Comparison of ENCODE assay signal across 13 cellular contexts in genomic region chr2:196162586-196163180, GRCh38. TPM values are rescaled to one million over a fixed set of nuclear protein-coding genes. Genes with fewer than 3 reads are reported as not detected.
A peak's percentile ranks its signal among the peaks of the same experiment; 100 is the strongest.
DNase-seq lines count a peak whose midpoint lies in the region; ATAC-seq, FAIRE-seq and TF ChIP-seq lines count a peak whose summit lies in the region.
"Had no signal": no experiment of that assay in that cellular context is flagged by ENCODE, and none has a peak within 500 bp of the region (broad histone marks: within the 10 kb centered on the region; RNA-seq: fewer than 3 reads in every experiment).

No MANE protein-coding gene starts in this region.

- H3K36me3 Mint-ChIP-seq in activated CD4-positive, alpha-beta T cell treated with anti-CD3 and anti-CD28 coated beads, Interleukin-2, amount 10 ng/mL, durations not matched to agents 24 days and 14 days (ENCODE audit: low read depth) = peaks cover 66% of the 10 kb centered on the region
- H3K36me3 Mint-ChIP-seq in astrocyte (ENCODE audit: low read depth, unreplicated experiment) = peaks cover 6% of the 10 kb centered on the region
- H3K36me3 Mint-ChIP-seq in stimulated activated memory B cell treated with anti-CD40 and anti-IgM and Interleukin-4, amounts not matched to agents 10 μg/mL and 1 μg/mL and 100 μg/mL, for 72 hours = peaks cover 67% of the 10 kb centered on the region

- no peak overlapping the region for H3K9ac ChIP-seq in KMS-11
- no peak overlapping the region for H3K9ac ChIP-seq in astrocyte (ENCODE audit: low read length)

- no peak for FAIRE-seq in astrocyte (lab: Jason Lieb, UNC)
- FAIRE-seq: A204.1 had no signal

- intact Hi-C loops in activated CD4-positive, alpha-beta T cell treated with anti-CD3 and anti-CD28 coated beads, Interleukin-2, amount 10 ng/mL, durations not matched to agents 24 days and 14 days (cut with micrococcal nuclease) = loop anchor here (1.0 to 10.0 kb wide), 4 partner anchors 19 to 1052 kb away; no protein-coding TSS in a partner anchor

- H3K9me3 ChIP-seq in astrocyte (ENCODE audit: insufficient read depth, low read depth, low read length) = no peaks in the 10 kb centered on the region

- ATAC-seq in stimulated activated memory B cell treated with anti-CD40 and anti-IgM and Interleukin-4, amounts not matched to agents 10 μg/mL and 1 μg/mL and 100 μg/mL, for 72 hours = no peak
- no peak for ATAC-seq in SK-N-SH treated with all-trans-retinoic acid at 6 μM for 48 hours
- ATAC-seq in GM18498 (IDR thresholded peaks at IDR 0.05; ENCODE audit: unreplicated experiment) = no peak

- peaks cover 61% of the 10 kb centered on the region for H3K4me1 Mint-ChIP-seq in activated CD4-positive, alpha-beta T cell treated with anti-CD3 and anti-CD28 coated beads, Interleukin-2, amount 10 ng/mL, durations not matched to agents 24 days and 14 days
- H3K4me1 Mint-ChIP-seq in astrocyte (ENCODE audit: low read depth, unreplicated experiment) = peaks cover 44% of the 10 kb centered on the region
- H3K4me1 Mint-ChIP-seq in stimulated activated memory B cell treated with anti-CD40 and anti-IgM and Interleukin-4, amounts not matched to agents 10 μg/mL and 1 μg/mL and 100 μg/mL, for 72 hours = peaks cover 65% of the 10 kb centered on the region

- no peaks in the 10 kb centered on the region for H3K9me3 Mint-ChIP-seq in activated CD4-positive, alpha-beta T cell treated with anti-CD3 and anti-CD28 coated beads, Interleukin-2, amount 10 ng/mL, durations not matched to agents 24 days and 14 days
- H3K9me3 Mint-ChIP-seq in astrocyte (ENCODE audit: unreplicated experiment) = no peaks in the 10 kb centered on the region
- H3K9me3 Mint-ChIP-seq in stimulated activated memory B cell treated with anti-CD40 and anti-IgM and Interleukin-4, amounts not matched to agents 10 μg/mL and 1 μg/mL and 100 μg/mL, for 72 hours = no peaks in the 10 kb centered on the region

- peak overlapping the region; percentile 88 for H3K27ac Mint-ChIP-seq in activated CD4-positive, alpha-beta T cell treated with anti-CD3 and anti-CD28 coated beads, Interleukin-2, amount 10 ng/mL, durations not matched to agents 24 days and 14 days
- H3K27ac Mint-ChIP-seq in astrocyte (ENCODE audit: unreplicated experiment) = peak overlapping the region; percentile 69
- H3K27ac Mint-ChIP-seq in stimulated activated memory B cell treated with anti-CD40 and anti-IgM and Interleukin-4, amounts not matched to agents 10 μg/mL and 1 μg/mL and 100 μg/mL, for 72 hours = peak overlapping the region; percentile 84

- H3K4me1 ChIP-seq in KMS-11 (ENCODE audit: low read depth, poor library complexity, severe bottlenecking) (peaks cover 100% of the 10 kb centered on the region), astrocyte (ENCODE audit: insufficient read depth, low read length) (peaks cover 33% of the 10 kb centered on the region)

- peaks cover 23% of the 10 kb centered on the region for H4K20me1 ChIP-seq in KMS-11 (ENCODE audit: insufficient read depth)
- no peaks in the 10 kb centered on the region for H4K20me1 ChIP-seq in astrocyte (ENCODE audit: insufficient read depth, low read length)

- H2AFZ ChIP-seq in KMS-11 (ENCODE audit: low read depth) = no peak overlapping the region
- no peak overlapping the region for H2AFZ ChIP-seq in astrocyte (ENCODE audit: low read depth, low read length)

- TF ChIP-seq CTCF in KMS-11 (conservative IDR thresholded peaks at IDR 0.05; ENCODE audit: low read depth, low read length) (no peak), astrocyte (IDR thresholded peaks at IDR 0.05; ENCODE audit: insufficient read depth, low read depth, low read length) (no peak)

- peak overlapping the region; percentile 86 for H3K4me3 Mint-ChIP-seq in activated CD4-positive, alpha-beta T cell treated with anti-CD3 and anti-CD28 coated beads, Interleukin-2, amount 10 ng/mL, durations not matched to agents 24 days and 14 days
- no peak overlapping the region for H3K4me3 Mint-ChIP-seq in astrocyte (ENCODE audit: unreplicated experiment)
- H3K4me3 Mint-ChIP-seq in stimulated activated memory B cell treated with anti-CD40 and anti-IgM and Interleukin-4, amounts not matched to agents 10 μg/mL and 1 μg/mL and 100 μg/mL, for 72 hours = peak overlapping the region; percentile 73

- no peaks in the 10 kb centered on the region for H3K27me3 Mint-ChIP-seq in activated CD4-positive, alpha-beta T cell treated with anti-CD3 and anti-CD28 coated beads, Interleukin-2, amount 10 ng/mL, durations not matched to agents 24 days and 14 days
- H3K27me3 Mint-ChIP-seq in astrocyte (ENCODE audit: low read depth, unreplicated experiment) = no peaks in the 10 kb centered on the region
- H3K27me3 Mint-ChIP-seq in stimulated activated memory B cell treated with anti-CD40 and anti-IgM and Interleukin-4, amounts not matched to agents 10 μg/mL and 1 μg/mL and 100 μg/mL, for 72 hours = no peaks in the 10 kb centered on the region

- peaks cover 100% of the 10 kb centered on the region for H3K79me2 ChIP-seq in KMS-11 (ENCODE audit: insufficient read depth, low read depth)
- H3K79me2 ChIP-seq in astrocyte (ENCODE audit: insufficient read depth, low read length) = peaks cover 85% of the 10 kb centered on the region

- H3K36me3 ChIP-seq in KMS-11 (ENCODE audit: insufficient read depth) = peaks cover 20% of the 10 kb centered on the region
- peaks cover 7% of the 10 kb centered on the region for H3K36me3 ChIP-seq in astrocyte (ENCODE audit: insufficient read depth, low read length)

- H3K4me3 ChIP-seq in KMS-11 (IDR thresholded peaks at IDR 0.05; ENCODE audit: insufficient read depth, low read depth, low read length) = no peak overlapping the region
- H3K4me3 ChIP-seq in astrocyte (ENCODE audit: insufficient read depth, low read depth, low read length) = no peak overlapping the region
- H3K4me3 ChIP-seq: coronary artery had no signal

- H3K27ac ChIP-seq in KMS-11 (no peak overlapping the region), astrocyte (ENCODE audit: low read depth, low read length) (no peak overlapping the region)
- H3K27ac ChIP-seq: coronary artery had no signal

- no peaks in the 10 kb centered on the region for H3K27me3 ChIP-seq in KMS-11 (ENCODE audit: insufficient read depth, low read depth)
- no peaks in the 10 kb centered on the region for H3K27me3 ChIP-seq in astrocyte (ENCODE audit: insufficient read depth, low read length)

- H3K4me2 ChIP-seq in KMS-11 (peak overlapping the region; percentile 8; the same call in 1 of the 2 replicates), astrocyte (ENCODE audit: low read length) (no peak overlapping the region)

- DNase-seq in activated CD4-positive, alpha-beta T cell treated with anti-CD3 and anti-CD28 coated beads, Interleukin-2, amount 10 ng/mL, durations not matched to agents 24 days and 14 days = peak; percentile 79
- no peak for DNase-seq in activated CD4-positive, alpha-beta T cell treated with anti-CD3 and anti-CD28 coated beads for 48 hours
- DNase-seq in astrocyte (ENCODE audit: low read depth) = no peak
- no peak for DNase-seq in NCI-H1694 treated with DMSO at 0.1 percent for 48 hours (lab: John Stamatoyannopoulos, UW)
- DNase-seq: activated gamma-delta T cell, kidney glomerular epithelial cell, NCI-H2171 had no signal

TF ChIP-seq in SK-N-SH treated with all-trans-retinoic acid at 6 μM for 48 hours, 23 proteins besides CTCF, POLR2A, EP300 and RAD21:
- TF ChIP-seq ZFP30 (CRISPR knock-in tag; IDR thresholded peaks at IDR 0.05) (no peak), ISL1 (CRISPR knock-in tag; IDR thresholded peaks at IDR 0.05) (no peak), PPARA (CRISPR knock-in tag; IDR thresholded peaks at IDR 0.05; ENCODE audit: borderline replicate concordance) (no peak), BACH2 (CRISPR knock-in tag; IDR thresholded peaks at IDR 0.05; ENCODE audit: borderline replicate concordance) (no peak), ZC3H10 (CRISPR knock-in tag; IDR thresholded peaks at IDR 0.05) (no peak), ZNF565 (CRISPR knock-in tag; conservative IDR thresholded peaks at IDR 0.05; ENCODE audit: low read depth) (no peak), POU6F1 (CRISPR knock-in tag; IDR thresholded peaks at IDR 0.05; ENCODE audit: borderline replicate concordance, low read depth) (no peak), ESRRG (CRISPR knock-in tag; IDR thresholded peaks at IDR 0.05) (no peak), SNAI2 (CRISPR knock-in tag; IDR thresholded peaks at IDR 0.05) (no peak), OSR1 (CRISPR knock-in tag; IDR thresholded peaks at IDR 0.05) (no peak), GLIS3 (CRISPR knock-in tag; IDR thresholded peaks at IDR 0.05) (no peak)
TF ChIP-seq in SK-N-SH treated with all-trans-retinoic acid at 6 μM for 48 hours: peak in this region for 0.

RNA-seq across cellular contexts. Expression of gene STK17B, which starts 8.7 kb away (rescaled TPM):
- total RNA-seq in activated CD4-positive, alpha-beta T cell treated with anti-CD3 and anti-CD28 coated beads, Interleukin-2, amount 10 ng/mL, durations not matched to agents 24 days and 14 days = 129 and 131 TPM in 2 replicates
- total RNA-seq in astrocyte = 42.6 and 51.7 TPM in 2 replicates
